1 cellular context compared by ENCODE assay signal in genomic region chr1:25569599-25570458, GRCh38.
TF ChIP-seq lines count a peak whose summit lies in the region.

No MANE protein-coding gene starts in this region.

TF ChIP-seq in A549, 52 proteins besides CTCF, POLR2A, EP300 and RAD21 (continued from another document):
- TF ChIP-seq HMGXB4 (CRISPR knock-in tag; IDR thresholded peaks at IDR 0.05; ENCODE audit: borderline replicate concordance) (no peak), KDM1A (IDR thresholded peaks at IDR 0.05; ENCODE audit: low read depth) (no peak), CBX2 (IDR thresholded peaks at IDR 0.05; ENCODE audit: borderline replicate concordance, low read depth) (no peak), CBX8 (IDR thresholded peaks at IDR 0.05) (no peak), MAX (IDR thresholded peaks at IDR 0.05) (no peak), BHLHE40 (IDR thresholded peaks at IDR 0.05; ENCODE audit: low read depth, low read length) (no peak)
